ENCODE assay signal across 8 cellular contexts in genomic region chr15:51382787-51383186, GRCh38. TPM values are rescaled to one million over a fixed set of nuclear protein-coding genes. Genes with fewer than 3 reads are reported as not detected.
DNase-seq lines count a peak whose midpoint lies in the region; ATAC-seq and TF ChIP-seq lines count a peak whose summit lies in the region.

No MANE protein-coding gene starts in this region.

- H3K36me3 Mint-ChIP-seq in activated naive CD8-positive, alpha-beta T cell treated with anti-CD3 and anti-CD28 coated beads for 36 hours, result no peaks in the 10 kb centered on the region
- H3K36me3 Mint-ChIP-seq in activated naive CD8-positive, alpha-beta T cell treated with anti-CD3 and anti-CD28 coated beads, Interleukin-2, amount 50 U/mL, for 24 hours (ENCODE audit: low read depth), result no peaks in the 10 kb centered on the region
- H3K36me3 Mint-ChIP-seq in nephron (ENCODE audit: low read depth), result no peaks in the 10 kb centered on the region

- no peak for ATAC-seq in activated naive CD8-positive, alpha-beta T cell treated with anti-CD3 and anti-CD28 coated beads, Interleukin-2, amount 50 U/mL, for 24 hours
- ATAC-seq in HG03442 (IDR thresholded peaks at IDR 0.05; ENCODE audit: unreplicated experiment) (no peak), GM21737 (IDR thresholded peaks at IDR 0.05; ENCODE audit: unreplicated experiment) (no peak)

- H3K4me3 Mint-ChIP-seq in activated naive CD8-positive, alpha-beta T cell treated with anti-CD3 and anti-CD28 coated beads for 36 hours, result no peak overlapping the region
- H3K4me3 Mint-ChIP-seq in activated naive CD8-positive, alpha-beta T cell treated with anti-CD3 and anti-CD28 coated beads, Interleukin-2, amount 50 U/mL, for 24 hours, result no peak overlapping the region
- H3K4me3 Mint-ChIP-seq in nephron, result no peak overlapping the region

- DNase-seq in activated naive CD8-positive, alpha-beta T cell treated with anti-CD3 and anti-CD28 coated beads for 36 hours, result peak; percentile 6
- no peak for DNase-seq in activated naive CD8-positive, alpha-beta T cell treated with anti-CD3 and anti-CD28 coated beads, Interleukin-2, amount 50 U/mL, for 24 hours
- DNase-seq in NCI-H146 treated with DMSO at 0.1 percent for 48 hours (lab: John Stamatoyannopoulos, UW; ENCODE audit: unreplicated experiment) (peak; percentile 9), cerebellar cortex (ENCODE audit: low spot score) (peak; percentile 25)
- DNase-seq in effector CD8-positive, alpha-beta T cell (lab: John Stamatoyannopoulos, UW), result no peak

- no peaks in the 10 kb centered on the region for H3K9me3 Mint-ChIP-seq in activated naive CD8-positive, alpha-beta T cell treated with anti-CD3 and anti-CD28 coated beads for 36 hours
- H3K9me3 Mint-ChIP-seq in activated naive CD8-positive, alpha-beta T cell treated with anti-CD3 and anti-CD28 coated beads, Interleukin-2, amount 50 U/mL, for 24 hours, result no peaks in the 10 kb centered on the region
- H3K9me3 Mint-ChIP-seq in nephron, result no peaks in the 10 kb centered on the region

- peak; percentile 53 to 58 (median 54) for TF ChIP-seq CTCF in nephron (IDR thresholded peaks at IDR 0.05; ENCODE audit: unreplicated experiment in 3 of 3)

- H3K27ac Mint-ChIP-seq in activated naive CD8-positive, alpha-beta T cell treated with anti-CD3 and anti-CD28 coated beads for 36 hours, result no peak overlapping the region
- H3K27ac Mint-ChIP-seq in activated naive CD8-positive, alpha-beta T cell treated with anti-CD3 and anti-CD28 coated beads, Interleukin-2, amount 50 U/mL, for 24 hours, result no peak overlapping the region
- peak overlapping the region in 1 of 3 experiments; percentile 25 for H3K27ac Mint-ChIP-seq in nephron

- peaks cover 27% of the 10 kb centered on the region for H3K27me3 Mint-ChIP-seq in activated naive CD8-positive, alpha-beta T cell treated with anti-CD3 and anti-CD28 coated beads for 36 hours
- H3K27me3 Mint-ChIP-seq in activated naive CD8-positive, alpha-beta T cell treated with anti-CD3 and anti-CD28 coated beads, Interleukin-2, amount 50 U/mL, for 24 hours, result peaks cover 17% of the 10 kb centered on the region
- H3K27me3 Mint-ChIP-seq in nephron (ENCODE audit: low read depth), result peaks cover 7% of the 10 kb centered on the region

- H3K4me1 Mint-ChIP-seq in activated naive CD8-positive, alpha-beta T cell treated with anti-CD3 and anti-CD28 coated beads for 36 hours, result no peaks in the 10 kb centered on the region
- no peaks in the 10 kb centered on the region for H3K4me1 Mint-ChIP-seq in activated naive CD8-positive, alpha-beta T cell treated with anti-CD3 and anti-CD28 coated beads, Interleukin-2, amount 50 U/mL, for 24 hours
- H3K4me1 Mint-ChIP-seq in nephron, result peaks cover 10% of the 10 kb centered on the region

RNA-seq across cellular contexts. Expression of gene GLDN, which starts 41.3 kb away (rescaled TPM):
- not detected for total RNA-seq in activated naive CD8-positive, alpha-beta T cell treated with anti-CD3 and anti-CD28 coated beads for 36 hours

RNA-seq across cellular contexts. Expression of gene CYP19A1, which starts 44.4 kb away (rescaled TPM):
- total RNA-seq in activated naive CD8-positive, alpha-beta T cell treated with anti-CD3 and anti-CD28 coated beads for 36 hours, result not detected

Comparison
In these comparisons a context has a peak if more than half of its experiments do, and no peak if none do; other contexts are left out.
1. DNase-seq: peak in activated naive CD8-positive, alpha-beta T cell treated with anti-CD3 and anti-CD28 coated beads for 36 hours (single experiment), NCI-H146 treated with DMSO at 0.1 percent for 48 hours (single experiment) and cerebellar cortex (single experiment); none in activated naive CD8-positive, alpha-beta T cell treated with anti-CD3 and anti-CD28 coated beads, Interleukin-2, amount 50 U/mL, for 24 hours (single experiment) and effector CD8-positive, alpha-beta T cell (single experiment).